In genomic region chr22:45834795-45835194, GRCh38 we compare ENCODE assay signal across 27 cellular contexts.
"Had no signal": no experiment of that assay in that cellular context is flagged by ENCODE, and none has a peak within 500 bp of the region (broad histone marks: within the 10 kb centered on the region; RNA-seq: fewer than 3 reads in every experiment).

No MANE protein-coding gene starts in this region.

- H3K36me3 ChIP-seq: adrenal gland, SJCRH30 had no signal

- H3K4me1 ChIP-seq: SJCRH30 had no signal

- H3K27ac Mint-ChIP-seq: activated CD8-positive, alpha-beta memory T cell treated with anti-CD3 and anti-CD28 coated beads, Interleukin-2, amount 10 ng/mL, durations not matched to agents 7 days and 5 days; activated naive CD8-positive, alpha-beta T cell; activated T-cell treated with anti-CD3 and anti-CD28 coated beads, Interleukin-2, amount 50 U/mL, for 24 hours; activated T-helper 1 cell treated with anti-CD3 and anti-CD28 coated beads, Interleukin-12 subunit alpha, Interleukin-12 subunit beta, Interleukin-2, Interleukin-4 antibody, amounts not matched to agents 30 ng/mL and 10 ng/mL and 1 ng/mL, durations not matched to agents 14 hours and 24 hours and 36 hours had no signal

- ATAC-seq: activated CD4-positive, CD25-positive, alpha-beta regulatory T cell treated with anti-CD3 and anti-CD28 coated beads, Interleukin-2, amount 50 U/mL, for 24 hours; activated CD8-positive, alpha-beta memory T cell treated with anti-CD3 and anti-CD28 coated beads, Interleukin-2, amount 10 ng/mL, durations not matched to agents 7 days and 5 days; Panc1 had no signal

- H3K36me3 Mint-ChIP-seq: activated CD8-positive, alpha-beta memory T cell treated with anti-CD3 and anti-CD28 coated beads, Interleukin-2, amount 10 ng/mL, durations not matched to agents 7 days and 5 days had no signal

- H3K9ac ChIP-seq: SK-N-SH had no signal

- H3K27me3 ChIP-seq: adrenal gland, MG63, SJCRH30 had no signal

- H3K9me3 ChIP-seq: adrenal gland, MG63, SJCRH30, SK-N-SH had no signal

- H3K4me3 Mint-ChIP-seq: activated CD8-positive, alpha-beta memory T cell treated with anti-CD3 and anti-CD28 coated beads, Interleukin-2, amount 10 ng/mL, durations not matched to agents 7 days and 5 days; activated naive CD8-positive, alpha-beta T cell; activated T-cell treated with anti-CD3 and anti-CD28 coated beads, Interleukin-2, amount 50 U/mL, for 24 hours; activated T-helper 1 cell treated with anti-CD3 and anti-CD28 coated beads, Interleukin-12 subunit alpha, Interleukin-12 subunit beta, Interleukin-2, Interleukin-4 antibody, amounts not matched to agents 30 ng/mL and 10 ng/mL and 1 ng/mL, durations not matched to agents 14 hours and 24 hours and 36 hours had no signal

- H3K9me3 Mint-ChIP-seq: activated T-cell treated with anti-CD3 and anti-CD28 coated beads, Interleukin-2, amount 50 U/mL, for 24 hours; activated T-helper 1 cell treated with anti-CD3 and anti-CD28 coated beads, Interleukin-12 subunit alpha, Interleukin-12 subunit beta, Interleukin-2, Interleukin-4 antibody, amounts not matched to agents 30 ng/mL and 10 ng/mL and 1 ng/mL, durations not matched to agents 14 hours and 24 hours and 36 hours had no signal

- H3K4me3 ChIP-seq: adrenal gland, MG63, SJCRH30 had no signal

- FAIRE-seq: colon had no signal

- H3K4me1 Mint-ChIP-seq: activated CD8-positive, alpha-beta memory T cell treated with anti-CD3 and anti-CD28 coated beads, Interleukin-2, amount 10 ng/mL, durations not matched to agents 7 days and 5 days had no signal

- DNase-seq: activated CD4-positive, alpha-beta T cell treated with anti-CD3 and anti-CD28 coated beads for 4 hours; activated CD8-positive, alpha-beta memory T cell treated with anti-CD3 and anti-CD28 coated beads, Interleukin-2, amount 10 ng/mL, durations not matched to agents 7 days and 5 days; activated effector memory CD4-positive, alpha-beta T cell treated with Interleukin-2 at 50 U/mL for 16 hours; activated naive CD4-positive, alpha-beta T cell; activated T-cell treated with anti-CD3 and anti-CD28 coated beads, Interleukin-2, amount 50 U/mL, for 24 hours; adrenal gland; anterior cingulate cortex; cerebellar nuclear complex; MG63; MV-4-11; NCI-H1092 treated with DMSO at 0.1 percent for 48 hours; NCI-H1417 treated with DMSO at 0.1 percent for 48 hours; NCI-H1694; NCI-H345; NCI-H510A; NCI-H526 treated with DMSO at 0.1 percent for 48 hours; NCI-H82; OCI-M1; Right ventricle myocardium superior; RPMI8226; SJCRH30; SK-N-SH had no signal

- H3K27me3 Mint-ChIP-seq: activated CD8-positive, alpha-beta memory T cell treated with anti-CD3 and anti-CD28 coated beads, Interleukin-2, amount 10 ng/mL, durations not matched to agents 7 days and 5 days; activated naive CD8-positive, alpha-beta T cell; activated T-cell treated with anti-CD3 and anti-CD28 coated beads, Interleukin-2, amount 50 U/mL, for 24 hours had no signal

- H3K4me2 ChIP-seq: SK-N-SH had no signal

- H3K27ac ChIP-seq: adrenal gland, SJCRH30 had no signal
